Comparison of ENCODE assay signal across 16 cellular contexts in the genomic region with DNA sequence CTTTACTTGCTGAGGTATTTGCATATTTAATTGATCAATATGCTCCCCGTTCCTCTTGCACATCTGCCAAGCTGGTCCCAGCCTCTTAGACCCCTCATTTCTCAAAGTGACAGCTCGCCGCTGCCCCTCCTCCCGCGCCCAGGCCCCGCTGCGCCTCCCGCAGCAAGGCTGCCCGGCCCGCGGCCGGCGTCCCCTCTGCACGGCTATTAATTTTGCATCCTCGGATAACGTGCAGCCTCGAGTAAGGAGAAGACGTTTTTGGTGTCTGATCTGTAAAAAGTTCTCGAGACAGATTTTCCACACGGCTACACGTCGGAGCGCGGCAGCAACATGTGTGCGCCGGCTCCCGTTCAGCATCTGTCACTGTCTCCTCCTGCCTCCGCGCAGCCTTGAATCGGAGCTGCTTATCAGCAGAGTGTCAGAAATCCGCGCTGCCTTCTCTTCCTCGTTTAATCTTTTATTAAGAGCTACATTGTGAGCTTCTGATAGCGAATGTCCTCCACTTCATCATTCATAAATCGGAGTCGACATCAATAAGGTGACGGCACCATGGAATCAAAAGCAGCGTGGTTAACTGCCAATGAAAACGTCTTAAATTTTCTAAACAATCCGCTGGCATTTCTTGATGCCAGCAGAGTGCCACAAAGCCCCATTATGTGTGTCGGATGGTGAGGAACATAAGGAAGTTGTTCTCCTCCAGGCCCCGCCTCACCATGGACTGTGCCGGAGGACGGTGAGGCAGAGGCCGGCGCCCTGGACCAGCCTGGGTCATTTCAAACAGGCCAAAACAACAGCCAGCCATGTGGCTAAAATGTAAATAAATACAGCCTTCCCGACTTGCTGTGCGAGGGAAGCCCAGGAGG.
"Had no signal": no experiment of that assay in that cellular context is flagged by ENCODE, and none has a peak within 500 bp of the region (broad histone marks: within the 10 kb centered on the region; RNA-seq: fewer than 3 reads in every experiment).

No MANE protein-coding gene starts in this region.

- H3K9me3 ChIP-seq: colonic mucosa, gastroesophageal sphincter, thoracic aorta had no signal

- H3K27ac ChIP-seq: colonic mucosa, gastroesophageal sphincter, thoracic aorta, VCaP had no signal

- H3K4me1 ChIP-seq: colonic mucosa had no signal

- H3K36me3 Mint-ChIP-seq: natural killer cell treated with Interleukin-12 subunit alpha and Interleukin-12 subunit beta and Interleukin-15 and Interleukin-18, amount 100 ng/mL, for 72 hours had no signal

- H3K36me3 ChIP-seq: colonic mucosa, gastroesophageal sphincter, thoracic aorta had no signal

- H3K27me3 ChIP-seq: colonic mucosa had no signal

- H3K27ac Mint-ChIP-seq: activated naive CD4-positive, alpha-beta T cell treated with anti-CD3 and anti-CD28 coated beads for 36 hours; activated T-helper 17 cell treated with anti-CD3 and anti-CD28 coated beads, Interleukin-2, amount 50 U/mL, for 72 hours; natural killer cell treated with Interleukin-12 subunit alpha and Interleukin-12 subunit beta and Interleukin-15 and Interleukin-18, amount 100 ng/mL, for 72 hours; stimulated activated naive CD8-positive, alpha-beta T cell treated with anti-CD3 and anti-CD28 coated beads, Interleukin-15, amount 100 ng/mL, for 72 hours had no signal

- H3K4me1 Mint-ChIP-seq: activated T-helper 17 cell treated with anti-CD3 and anti-CD28 coated beads, Interleukin-2, amount 50 U/mL, for 72 hours; stimulated activated naive CD8-positive, alpha-beta T cell treated with anti-CD3 and anti-CD28 coated beads, Interleukin-15, amount 100 ng/mL, for 72 hours had no signal

- H3K4me3 ChIP-seq: colonic mucosa, gastroesophageal sphincter, thoracic aorta had no signal

- DNase-seq: activated CD4-positive, alpha-beta T cell treated with anti-CD3 and anti-CD28 coated beads for 48 hours; activated CD8-positive, alpha-beta memory T cell treated with anti-CD3 and anti-CD28 coated beads for 24 hours; activated naive CD4-positive, alpha-beta T cell treated with anti-CD3 and anti-CD28 coated beads for 36 hours; activated T-cell treated with anti-CD3 and anti-CD28 coated beads for 4 hours; colonic mucosa; effector CD4-positive, alpha-beta T cell; hippocampal formation; kidney glomerular epithelial cell; stimulated activated CD4-positive, alpha-beta T cell treated with anti-CD3 and anti-CD28 coated beads, Interleukin-4, amount 100 ng/mL, for 24 hours; stimulated activated naive CD8-positive, alpha-beta T cell treated with anti-CD3 and anti-CD28 coated beads, Interleukin-15, amount 100 ng/mL, for 72 hours; T-helper 9 cell had no signal

- H3K9me3 Mint-ChIP-seq: activated naive CD4-positive, alpha-beta T cell treated with anti-CD3 and anti-CD28 coated beads for 36 hours; activated T-helper 17 cell treated with anti-CD3 and anti-CD28 coated beads, Interleukin-2, amount 50 U/mL, for 72 hours; natural killer cell treated with Interleukin-12 subunit alpha and Interleukin-12 subunit beta and Interleukin-15 and Interleukin-18, amount 100 ng/mL, for 72 hours; stimulated activated naive CD8-positive, alpha-beta T cell treated with anti-CD3 and anti-CD28 coated beads, Interleukin-15, amount 100 ng/mL, for 72 hours had no signal

- H3K4me3 Mint-ChIP-seq: activated naive CD4-positive, alpha-beta T cell treated with anti-CD3 and anti-CD28 coated beads for 36 hours; activated T-helper 17 cell treated with anti-CD3 and anti-CD28 coated beads, Interleukin-2, amount 50 U/mL, for 72 hours; natural killer cell treated with Interleukin-12 subunit alpha and Interleukin-12 subunit beta and Interleukin-15 and Interleukin-18, amount 100 ng/mL, for 72 hours; stimulated activated naive CD8-positive, alpha-beta T cell treated with anti-CD3 and anti-CD28 coated beads, Interleukin-15, amount 100 ng/mL, for 72 hours had no signal
